8 cellular contexts compared by ENCODE assay signal in the genomic region with DNA sequence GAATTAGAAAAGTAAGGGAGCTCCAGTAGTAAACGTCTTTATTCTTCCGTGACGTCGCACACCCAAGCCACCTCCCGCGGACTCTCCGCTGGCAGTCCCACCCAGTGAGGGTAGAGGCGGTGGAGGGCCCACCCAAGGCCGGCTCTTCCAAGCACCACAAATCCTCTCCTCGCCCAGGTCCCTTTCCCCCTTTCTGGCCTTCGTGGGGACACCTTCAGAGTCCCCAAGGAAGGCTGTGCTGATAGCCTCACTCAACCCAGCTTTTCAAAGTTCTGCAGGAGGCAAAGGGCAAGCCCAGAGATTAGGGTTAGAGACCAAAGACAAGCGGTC. TPM values are rescaled to one million over a fixed set of nuclear protein-coding genes. Genes with fewer than 3 reads are reported as not detected.
A peak's percentile ranks its signal among the peaks of the same experiment; 100 is the strongest.
DNase-seq lines count a peak whose midpoint lies in the region; ATAC-seq lines count a peak whose summit lies in the region.

No MANE protein-coding gene starts in this region.

- H3K36me3 Mint-ChIP-seq in activated naive CD8-positive, alpha-beta T cell treated with anti-CD3 and anti-CD28 coated beads, Interleukin-2, amount 50 U/mL, for 24 hours (ENCODE audit: low read depth): peaks cover 40% of the 10 kb centered on the region
- H3K36me3 Mint-ChIP-seq in immature natural killer cell: peaks cover 17 to 35% (median 24%) of the 10 kb centered on the region in 3 donors

- no peak for DNase-seq in activated naive CD8-positive, alpha-beta T cell treated with anti-CD3 and anti-CD28 coated beads, Interleukin-2, amount 50 U/mL, for 24 hours
- DNase-seq in immature natural killer cell (no peak), substantia nigra (lab: John Stamatoyannopoulos, UW) (peak in 2 of 49 donors; percentile 40 to 43), iPS-NIHi7 (ENCODE audit: extremely low spot score) (no peak), NCI-H345 (lab: John Stamatoyannopoulos, UW) (no peak), NCI-H446 (lab: John Stamatoyannopoulos, UW) (no peak)

- H3K27me3 Mint-ChIP-seq in activated naive CD8-positive, alpha-beta T cell treated with anti-CD3 and anti-CD28 coated beads, Interleukin-2, amount 50 U/mL, for 24 hours: no peaks in the 10 kb centered on the region
- peaks cover 6 to 11% (median 8%) of the 10 kb centered on the region in 3 donors for H3K27me3 Mint-ChIP-seq in immature natural killer cell (ENCODE audit: low read depth in 3 of 3)

- peak overlapping the region; percentile 97 for H3K4me3 Mint-ChIP-seq in activated naive CD8-positive, alpha-beta T cell treated with anti-CD3 and anti-CD28 coated beads, Interleukin-2, amount 50 U/mL, for 24 hours
- H3K4me3 Mint-ChIP-seq in immature natural killer cell: peak overlapping the region; percentile 90 to 94 (median 91)

- no peaks in the 10 kb centered on the region for H3K9me3 Mint-ChIP-seq in activated naive CD8-positive, alpha-beta T cell treated with anti-CD3 and anti-CD28 coated beads, Interleukin-2, amount 50 U/mL, for 24 hours
- no peaks in the 10 kb centered on the region for H3K9me3 Mint-ChIP-seq in immature natural killer cell

- peak overlapping the region; percentile 84 for H3K27ac ChIP-seq in substantia nigra (ENCODE audit: low read depth, low read length, poor library complexity, severe bottlenecking)

- ATAC-seq in GM19328 (IDR thresholded peaks at IDR 0.05; ENCODE audit: unreplicated experiment): peak; percentile 32
- peak; percentile 30 for ATAC-seq in HG03103 (IDR thresholded peaks at IDR 0.05; ENCODE audit: low read depth, unreplicated experiment)
- ATAC-seq in activated naive CD8-positive, alpha-beta T cell treated with anti-CD3 and anti-CD28 coated beads, Interleukin-2, amount 50 U/mL, for 24 hours: peak; percentile 37

- peak overlapping the region; percentile 95 for H3K27ac Mint-ChIP-seq in activated naive CD8-positive, alpha-beta T cell treated with anti-CD3 and anti-CD28 coated beads, Interleukin-2, amount 50 U/mL, for 24 hours
- H3K27ac Mint-ChIP-seq in immature natural killer cell: peak overlapping the region; percentile 88 to 96 (median 94)

- H3K4me1 Mint-ChIP-seq in activated naive CD8-positive, alpha-beta T cell treated with anti-CD3 and anti-CD28 coated beads, Interleukin-2, amount 50 U/mL, for 24 hours: peaks cover 27% of the 10 kb centered on the region
- peaks cover 26 to 35% of the 10 kb centered on the region in 2 donors for H3K4me1 Mint-ChIP-seq in immature natural killer cell

RNA-seq across cellular contexts. Expression of a gene that starts 0.3 kb away (rescaled TPM):
- polyA plus RNA-seq in immature natural killer cell: 10 to 100 TPM in 2 of 3 donors, 1 to 10 TPM in 1; 8.3 to 22.1 (median 10.0) TPM

RNA-seq across cellular contexts. Expression of a gene that starts 9.8 kb away (rescaled TPM):
- polyA plus RNA-seq in immature natural killer cell: 10 to 100 TPM; 10.4 to 17.3 (median 15.1) TPM

RNA-seq across cellular contexts. Expression of a gene that starts 23.3 kb away (rescaled TPM):
- polyA plus RNA-seq in immature natural killer cell: not detected

RNA-seq across cellular contexts. Expression of a gene that starts 27.5 kb away (rescaled TPM):
- polyA plus RNA-seq in immature natural killer cell: not detected

RNA-seq across cellular contexts. Expression of a gene that starts 31.1 kb away (rescaled TPM):
- 100 to 1,000 TPM in 1 of 3 donors, 10 to 100 TPM in 2; 60.0 to 116 (median 70.4) TPM for polyA plus RNA-seq in immature natural killer cell
